ENCODE assay signal across 1 cellular context in genomic region chr4:108651068-108651794, GRCh38.
TF ChIP-seq lines count a peak whose summit lies in the region.

No MANE protein-coding gene starts in this region.

TF ChIP-seq in K562, 482 proteins besides CTCF, POLR2A, EP300 and RAD21 (continued from another document):
- peak; percentile 86 for TF ChIP-seq CREB3L1 (IDR thresholded peaks at IDR 0.05; ENCODE audit: borderline replicate concordance, low read depth)
- 0 out of 2 replicates have a peak, but pooled peaks have one; percentile 11 for TF ChIP-seq PML (IDR thresholded peaks at IDR 0.05; ENCODE audit: low read length)
- 0 out of 2 replicates have a peak, but pooled peaks have one; percentile 17 for TF ChIP-seq ARID4B (CRISPR knock-in tag; IDR thresholded peaks at IDR 0.05)
- no peak for TF ChIP-seq ZNF445 (CRISPR knock-in tag; IDR thresholded peaks at IDR 0.05; ENCODE audit: low read depth)
- 0 out of 2 replicates have a peak, but pooled peaks have one; percentile 18 for TF ChIP-seq ZNF592 (IDR thresholded peaks at IDR 0.05)
- peak in 1 of 2 experiments; percentile 46; a peak in 1 of 4 replicates for TF ChIP-seq FOXK2 (conservative IDR thresholded peaks at IDR 0.05 in 1 of 2, IDR thresholded peaks at IDR 0.05 in 1 of 2; ENCODE audit: low read depth in 2 of 2)
- no peak for TF ChIP-seq PHTF2 (CRISPR knock-in tag; IDR thresholded peaks at IDR 0.05)
- no peak for TF ChIP-seq CSDE1 (IDR thresholded peaks at IDR 0.05)
- TF ChIP-seq KLF13 (tag; IDR thresholded peaks at IDR 0.05; ENCODE audit: borderline replicate concordance, low read depth) = 0 out of 2 replicates have a peak, but pooled peaks have one; percentile 14
- TF ChIP-seq NFE2 (IDR thresholded peaks at IDR 0.05; ENCODE audit: low read depth) = peak; percentile 57
- TF ChIP-seq ZNF239 (CRISPR knock-in tag; IDR thresholded peaks at IDR 0.05) = peak; percentile 46; the same call in 1 of the 2 replicates
- 0 out of 2 replicates have a peak, but pooled peaks have one; percentile 33 for TF ChIP-seq BRD4 (IDR thresholded peaks at IDR 0.05)
